In genomic region chr3:52121459-52121795, GRCh38 we compare ENCODE assay signal across 9 cellular contexts. TPM values are rescaled to one million over a fixed set of nuclear protein-coding genes. Genes with fewer than 3 reads are reported as not detected.
A peak's percentile ranks its signal among the peaks of the same experiment; 100 is the strongest.
DNase-seq lines count a peak whose midpoint lies in the region; ATAC-seq and TF ChIP-seq lines count a peak whose summit lies in the region.
"Had no signal": no experiment of that assay in that cellular context is flagged by ENCODE, and none has a peak within 500 bp of the region (broad histone marks: within the 10 kb centered on the region; RNA-seq: fewer than 3 reads in every experiment).

No MANE protein-coding gene starts in this region.

- CTCF ChIA-PET in CD8-positive, alpha-beta memory T cell (lab: Charles Lee) = interaction anchor here (1.4 to 5.9 kb wide), 2 partner anchors 19 to 119 kb away, joined by 3 to 79 read pairs; no protein-coding TSS in a partner anchor

- peaks cover 7% of the 10 kb centered on the region for H3K4me1 Mint-ChIP-seq in activated naive CD8-positive, alpha-beta T cell treated with anti-CD3 and anti-CD28 coated beads, Interleukin-2, amount 50 U/mL, for 24 hours
- no peaks in the 10 kb centered on the region for H3K4me1 Mint-ChIP-seq in CD8-positive, alpha-beta memory T cell

- H3K27me3 ChIP-seq in DOHH2 (ENCODE audit: control insufficient read depth, low read length) = no peaks in the 10 kb centered on the region
- H3K27me3 ChIP-seq in CD8-positive, alpha-beta memory T cell (ENCODE audit: insufficient read depth, low read length, poor library complexity, severe bottlenecking) = no peaks in the 10 kb centered on the region

- peak overlapping the region; percentile 99 for H3K4me2 ChIP-seq in DOHH2 (ENCODE audit: low read length)

- no peak for DNase-seq in activated naive CD8-positive, alpha-beta T cell treated with anti-CD3 and anti-CD28 coated beads, Interleukin-2, amount 50 U/mL, for 24 hours
- DNase-seq in mucosa of gallbladder (ENCODE audit: low spot score) (peak; percentile 28), NCI-H1694 treated with DMSO at 0.1 percent for 48 hours (lab: John Stamatoyannopoulos, UW) (no peak)
- DNase-seq in CD8-positive, alpha-beta memory T cell = no peak
- DNase-seq: DMS79 treated with DMSO at 0.1 percent for 48 hours had no signal

- peaks cover 67% of the 10 kb centered on the region for H3K36me3 ChIP-seq in DOHH2 (ENCODE audit: control insufficient read depth, low read length)
- H3K36me3 ChIP-seq in CD8-positive, alpha-beta memory T cell (ENCODE audit: insufficient read depth, low read length) = no peaks in the 10 kb centered on the region

- no peak for TF ChIP-seq CTCF in DOHH2 (IDR thresholded peaks at IDR 0.05; ENCODE audit: low read depth, low read length, poor library complexity, severe bottlenecking)

- H3K27ac Mint-ChIP-seq in activated naive CD8-positive, alpha-beta T cell treated with anti-CD3 and anti-CD28 coated beads, Interleukin-2, amount 50 U/mL, for 24 hours = peak overlapping the region; percentile 64
- peak overlapping the region in 1 of 8 donors; percentile 91 for H3K27ac Mint-ChIP-seq in CD8-positive, alpha-beta memory T cell

- no peaks in the 10 kb centered on the region for H3K9me3 ChIP-seq in DOHH2 (ENCODE audit: control insufficient read depth, insufficient read depth, low read length)
- no peaks in the 10 kb centered on the region for H3K9me3 ChIP-seq in CD8-positive, alpha-beta memory T cell (ENCODE audit: low read length)

- H3K79me2 ChIP-seq in DOHH2 (ENCODE audit: control insufficient read depth, low read length) = no peaks in the 10 kb centered on the region

- H3K4me1 ChIP-seq in DOHH2 (ENCODE audit: control insufficient read depth, low read length) = peaks cover 44% of the 10 kb centered on the region
- H3K4me1 ChIP-seq in CD8-positive, alpha-beta memory T cell (ENCODE audit: insufficient read depth, low read length) = no peaks in the 10 kb centered on the region

- H3K9me2 ChIP-seq in DOHH2 (replicated peaks; ENCODE audit: control insufficient read depth, low read length) = no peaks in the 10 kb centered on the region

- ATAC-seq in HG02973 (IDR thresholded peaks at IDR 0.05; ENCODE audit: unreplicated experiment) (peak; percentile 42), GM21367 (IDR thresholded peaks at IDR 0.05; ENCODE audit: unreplicated experiment) (no peak), esophagus mucosa (no peak)
- ATAC-seq in activated naive CD8-positive, alpha-beta T cell treated with anti-CD3 and anti-CD28 coated beads, Interleukin-2, amount 50 U/mL, for 24 hours = no peak

- peaks cover 14% of the 10 kb centered on the region for H3K36me3 Mint-ChIP-seq in activated naive CD8-positive, alpha-beta T cell treated with anti-CD3 and anti-CD28 coated beads, Interleukin-2, amount 50 U/mL, for 24 hours (ENCODE audit: low read depth)
- H3K36me3 Mint-ChIP-seq in CD8-positive, alpha-beta memory T cell = no peaks in the 10 kb centered on the region

- peaks cover 26% of the 10 kb centered on the region for H3F3A ChIP-seq in DOHH2 (ENCODE audit: control insufficient read depth, insufficient read depth)

- H3K4me3 Mint-ChIP-seq in activated naive CD8-positive, alpha-beta T cell treated with anti-CD3 and anti-CD28 coated beads, Interleukin-2, amount 50 U/mL, for 24 hours = no peak overlapping the region
- no peak overlapping the region for H3K4me3 Mint-ChIP-seq in CD8-positive, alpha-beta memory T cell

- H3K27ac ChIP-seq in DOHH2 (ENCODE audit: low read depth, low read length) = peak overlapping the region; percentile 93
- no peak overlapping the region for H3K27ac ChIP-seq in CD8-positive, alpha-beta memory T cell (ENCODE audit: low read depth, low read length)

- POLR2A ChIA-PET in CD8-positive, alpha-beta memory T cell (lab: Charles Lee) = no interaction called here

- no peaks in the 10 kb centered on the region for H4K20me1 ChIP-seq in DOHH2 (ENCODE audit: control insufficient read depth, insufficient read depth, low read depth, low read length)

- no peaks in the 10 kb centered on the region for H3K9me3 Mint-ChIP-seq in activated naive CD8-positive, alpha-beta T cell treated with anti-CD3 and anti-CD28 coated beads, Interleukin-2, amount 50 U/mL, for 24 hours
- no peaks in the 10 kb centered on the region for H3K9me3 Mint-ChIP-seq in CD8-positive, alpha-beta memory T cell

- no peaks in the 10 kb centered on the region for H3K27me3 Mint-ChIP-seq in activated naive CD8-positive, alpha-beta T cell treated with anti-CD3 and anti-CD28 coated beads, Interleukin-2, amount 50 U/mL, for 24 hours
- H3K27me3 Mint-ChIP-seq in CD8-positive, alpha-beta memory T cell = no peaks in the 10 kb centered on the region

- peak overlapping the region; percentile 73 for H3K4me3 ChIP-seq in DOHH2 (ENCODE audit: low read length)
- no peak overlapping the region for H3K4me3 ChIP-seq in CD8-positive, alpha-beta memory T cell (ENCODE audit: low read length)

RNA-seq across cellular contexts. Expression of gene POC1A, which starts 32.8 kb away (rescaled TPM):
- 3.4 TPM for total RNA-seq in mucosa of gallbladder
- total RNA-seq in CD8-positive, alpha-beta memory T cell = 10 to 100 TPM; 22.6 to 22.7 TPM
- 1.5 TPM for polyA plus RNA-seq in CD8-positive, alpha-beta memory T cell
- total RNA-seq in esophagus mucosa = 8.4 TPM
